ENCODE assay signal across 22 cellular contexts in genomic region chr1:230555826-230556225, GRCh38.
"Had no signal": no experiment of that assay in that cellular context is flagged by ENCODE, and none has a peak within 500 bp of the region (broad histone marks: within the 10 kb centered on the region; RNA-seq: fewer than 3 reads in every experiment).

No MANE protein-coding gene starts in this region.

- ATAC-seq: activated CD4-positive, CD25-positive, alpha-beta regulatory T cell treated with anti-CD3 and anti-CD28 coated beads, Interleukin-2, amount 50 U/mL, for 24 hours had no signal

- DNase-seq: activated CD4-positive, alpha-beta memory T cell treated with anti-CD3 and anti-CD28 coated beads, Interleukin-2, amount 10 ng/mL, durations not matched to agents 7 days and 5 days; activated CD4-positive, alpha-beta T cell treated with anti-CD3 and anti-CD28 coated beads, Interleukin-2, amount 10 ng/mL, durations not matched to agents 7 days and 5 days; activated gamma-delta T cell treated with Interleukin-2 at 50 U/mL for 16 hours; activated T-cell treated with anti-CD3 and anti-CD28 coated beads for 4 hours; amniotic stem cell; Karpas-422; MM.1S; NCI-H1105 treated with DMSO at 0.1 percent for 48 hours; NCI-H1436 treated with DMSO at 0.1 percent for 48 hours; NCI-H187; NCI-H2081 treated with DMSO at 0.1 percent for 48 hours; NCI-H446; NCI-H524; Right ventricle myocardium superior; RPMI8226; SJCRH30; SK-N-SH had no signal

- H3K9me3 Mint-ChIP-seq: activated CD4-positive, alpha-beta memory T cell treated with anti-CD3 and anti-CD28 coated beads, Interleukin-2, amount 10 ng/mL, durations not matched to agents 7 days and 5 days; activated T-helper 2 cell treated with anti-CD3 and anti-CD28 coated beads, Interferon-gamma antibody, Interleukin-2, Interleukin-4, amounts not matched to agents 10 μg/mL and 5 μg/mL and 100 μg/mL, durations not matched to agents 14 hours and 24 hours and 36 hours; central memory CD8-positive, alpha-beta T cell had no signal

- H3K36me3 Mint-ChIP-seq: activated naive CD4-positive, alpha-beta T cell treated with anti-CD3 and anti-CD28 coated beads, Interleukin-2, amount 50 U/mL, for 24 hours; brain had no signal

- H3K4me1 Mint-ChIP-seq: activated naive CD4-positive, alpha-beta T cell treated with anti-CD3 and anti-CD28 coated beads, Interleukin-2, amount 50 U/mL, for 24 hours; central memory CD8-positive, alpha-beta T cell had no signal

- H3K27ac Mint-ChIP-seq: activated CD4-positive, alpha-beta memory T cell treated with anti-CD3 and anti-CD28 coated beads, Interleukin-2, amount 10 ng/mL, durations not matched to agents 7 days and 5 days; activated CD4-positive, alpha-beta T cell treated with anti-CD3 and anti-CD28 coated beads, Interleukin-2, amount 10 ng/mL, durations not matched to agents 7 days and 5 days; activated naive CD4-positive, alpha-beta T cell treated with anti-CD3 and anti-CD28 coated beads, Interleukin-2, amount 50 U/mL, for 24 hours; activated T-helper 2 cell treated with anti-CD3 and anti-CD28 coated beads, Interferon-gamma antibody, Interleukin-2, Interleukin-4, amounts not matched to agents 10 μg/mL and 5 μg/mL and 100 μg/mL, durations not matched to agents 14 hours and 24 hours and 36 hours; brain had no signal

- H3K4me3 Mint-ChIP-seq: activated CD4-positive, alpha-beta memory T cell treated with anti-CD3 and anti-CD28 coated beads, Interleukin-2, amount 10 ng/mL, durations not matched to agents 7 days and 5 days; activated CD4-positive, alpha-beta T cell treated with anti-CD3 and anti-CD28 coated beads, Interleukin-2, amount 10 ng/mL, durations not matched to agents 7 days and 5 days; activated naive CD4-positive, alpha-beta T cell treated with anti-CD3 and anti-CD28 coated beads, Interleukin-2, amount 50 U/mL, for 24 hours; brain; central memory CD8-positive, alpha-beta T cell had no signal
